Comparison of ENCODE assay signal across 14 cellular contexts in genomic region chr7:27094304-27095049, GRCh38. TPM values are rescaled to one million over a fixed set of nuclear protein-coding genes. Genes with fewer than 3 reads are reported as not detected.
A peak's percentile ranks its signal among the peaks of the same experiment; 100 is the strongest.
DNase-seq lines count a peak whose midpoint lies in the region; ATAC-seq and TF ChIP-seq lines count a peak whose summit lies in the region.
"Had no signal": no experiment of that assay in that cellular context is flagged by ENCODE, and none has a peak within 500 bp of the region (broad histone marks: within the 10 kb centered on the region; RNA-seq: fewer than 3 reads in every experiment).

No MANE protein-coding gene starts in this region.

- H3K9me3 Mint-ChIP-seq in activated T-cell treated with anti-CD3 and anti-CD28 coated beads, Interleukin-2, amount 50 U/mL, for 72 hours: no peaks in the 10 kb centered on the region
- H3K9me3 Mint-ChIP-seq in activated T-cell treated with anti-CD3 and anti-CD28 coated beads, Interleukin-2, amount 50 U/mL, for 24 hours: no peaks in the 10 kb centered on the region
- no peaks in the 10 kb centered on the region for H3K9me3 Mint-ChIP-seq in stimulated activated memory B cell treated with anti-CD40 and anti-IgM and Interleukin-4, amounts not matched to agents 10 μg/mL and 1 μg/mL and 100 μg/mL, for 72 hours

- peaks cover 85% of the 10 kb centered on the region for H3K27me3 Mint-ChIP-seq in activated T-cell treated with anti-CD3 and anti-CD28 coated beads, Interleukin-2, amount 50 U/mL, for 72 hours (ENCODE audit: low read depth)
- H3K27me3 Mint-ChIP-seq in activated T-cell treated with anti-CD3 and anti-CD28 coated beads, Interleukin-2, amount 50 U/mL, for 24 hours: peaks cover 93% of the 10 kb centered on the region
- peaks cover 84% of the 10 kb centered on the region for H3K27me3 Mint-ChIP-seq in T-helper 17 cell
- H3K27me3 Mint-ChIP-seq in stimulated activated memory B cell treated with anti-CD40 and anti-IgM and Interleukin-4, amounts not matched to agents 10 μg/mL and 1 μg/mL and 100 μg/mL, for 72 hours: peaks cover 86% of the 10 kb centered on the region

- H3K4me1 Mint-ChIP-seq in activated T-cell treated with anti-CD3 and anti-CD28 coated beads, Interleukin-2, amount 50 U/mL, for 72 hours (ENCODE audit: low read depth): peaks cover 35% of the 10 kb centered on the region
- H3K4me1 Mint-ChIP-seq in activated T-cell treated with anti-CD3 and anti-CD28 coated beads, Interleukin-2, amount 50 U/mL, for 24 hours (ENCODE audit: low read depth): peaks cover 31% of the 10 kb centered on the region
- peaks cover 24% of the 10 kb centered on the region for H3K4me1 Mint-ChIP-seq in T-helper 17 cell
- peaks cover 43% of the 10 kb centered on the region for H3K4me1 Mint-ChIP-seq in stimulated activated memory B cell treated with anti-CD40 and anti-IgM and Interleukin-4, amounts not matched to agents 10 μg/mL and 1 μg/mL and 100 μg/mL, for 72 hours

- ATAC-seq in activated T-cell treated with anti-CD3 and anti-CD28 coated beads, Interleukin-2, amount 50 U/mL, for 72 hours (replicated peaks in 1 of 2): no peak
- ATAC-seq in T-helper 17 cell (no peak), GM19455 (IDR thresholded peaks at IDR 0.05; ENCODE audit: unreplicated experiment) (no peak), HG03460 (IDR thresholded peaks at IDR 0.05; ENCODE audit: unreplicated experiment) (no peak)
- no peak for ATAC-seq in stimulated activated memory B cell treated with anti-CD40 and anti-IgM and Interleukin-4, amounts not matched to agents 10 μg/mL and 1 μg/mL and 100 μg/mL, for 72 hours

- DNase-seq in activated T-cell treated with anti-CD3 and anti-CD28 coated beads, Interleukin-2, amount 50 U/mL, for 72 hours: no peak
- DNase-seq in activated T-cell treated with anti-CD3 and anti-CD28 coated beads, Interleukin-2, amount 50 U/mL, for 24 hours: no peak
- DNase-seq in T-helper 17 cell (no peak), kidney epithelial cell (ENCODE audit: low read depth) (no peak), NCI-H345 (lab: John Stamatoyannopoulos, UW) (no peak)
- DNase-seq: activated effector memory CD4-positive, alpha-beta T cell treated with Interleukin-2 at 50 U/mL for 16 hours; EL; SHP77 treated with DMSO at 0.1 percent for 48 hours had no signal

- H3K36me3 ChIP-seq in kidney epithelial cell (ENCODE audit: control insufficient read depth, insufficient read depth, low read length): no peaks in the 10 kb centered on the region
- H3K36me3 ChIP-seq: tibial nerve had no signal

- H3K27ac Mint-ChIP-seq in activated T-cell treated with anti-CD3 and anti-CD28 coated beads, Interleukin-2, amount 50 U/mL, for 72 hours: peak overlapping the region; percentile 73
- no peak overlapping the region for H3K27ac Mint-ChIP-seq in activated T-cell treated with anti-CD3 and anti-CD28 coated beads, Interleukin-2, amount 50 U/mL, for 24 hours
- peak overlapping the region; percentile 66 for H3K27ac Mint-ChIP-seq in T-helper 17 cell
- peak overlapping the region; percentile 82 for H3K27ac Mint-ChIP-seq in stimulated activated memory B cell treated with anti-CD40 and anti-IgM and Interleukin-4, amounts not matched to agents 10 μg/mL and 1 μg/mL and 100 μg/mL, for 72 hours

- peak overlapping the region; percentile 87 to 89 for H3K4me3 Mint-ChIP-seq in activated T-cell treated with anti-CD3 and anti-CD28 coated beads, Interleukin-2, amount 50 U/mL, for 72 hours
- H3K4me3 Mint-ChIP-seq in activated T-cell treated with anti-CD3 and anti-CD28 coated beads, Interleukin-2, amount 50 U/mL, for 24 hours: no peak overlapping the region
- peak overlapping the region; percentile 92 for H3K4me3 Mint-ChIP-seq in T-helper 17 cell
- H3K4me3 Mint-ChIP-seq in stimulated activated memory B cell treated with anti-CD40 and anti-IgM and Interleukin-4, amounts not matched to agents 10 μg/mL and 1 μg/mL and 100 μg/mL, for 72 hours: no peak overlapping the region

- H3K27me3 ChIP-seq in kidney epithelial cell (ENCODE audit: control insufficient read depth, insufficient read depth, low read length): no peaks in the 10 kb centered on the region

- TF ChIP-seq CTCF in kidney epithelial cell (IDR thresholded peaks at IDR 0.05; ENCODE audit: insufficient read depth, low read length, poor library complexity, severe bottlenecking): no peak

- peak overlapping the region; percentile 90 for H3K4me3 ChIP-seq in kidney epithelial cell (ENCODE audit: low read depth, low read length)
- H3K4me3 ChIP-seq: lung had no signal

- H3K36me3 Mint-ChIP-seq in activated T-cell treated with anti-CD3 and anti-CD28 coated beads, Interleukin-2, amount 50 U/mL, for 72 hours (ENCODE audit: insufficient read depth in 2 of 2): peaks cover 0 to 10% of the 10 kb centered on the region in 2 donors
- no peaks in the 10 kb centered on the region for H3K36me3 Mint-ChIP-seq in activated T-cell treated with anti-CD3 and anti-CD28 coated beads, Interleukin-2, amount 50 U/mL, for 24 hours (ENCODE audit: low read depth)
- peaks cover 6% of the 10 kb centered on the region for H3K36me3 Mint-ChIP-seq in T-helper 17 cell (ENCODE audit: low read depth)
- peaks cover 8% of the 10 kb centered on the region for H3K36me3 Mint-ChIP-seq in stimulated activated memory B cell treated with anti-CD40 and anti-IgM and Interleukin-4, amounts not matched to agents 10 μg/mL and 1 μg/mL and 100 μg/mL, for 72 hours

- no peaks in the 10 kb centered on the region for H3K9me3 ChIP-seq in T-helper 17 cell (ENCODE audit: control insufficient read depth, low read length, poor library complexity, severe bottlenecking)
- H3K9me3 ChIP-seq: tibial nerve had no signal

RNA-seq across cellular contexts. Expression of gene HOXA1, which starts 1.3 kb away (rescaled TPM):
- under 1 TPM; 0.58 to 0.69 TPM for total RNA-seq in activated T-cell treated with anti-CD3 and anti-CD28 coated beads, Interleukin-2, amount 50 U/mL, for 72 hours
- total RNA-seq in T-helper 17 cell (under 1 TPM; 0.60 to 0.72 TPM), kidney epithelial cell (2.8 and 4.3 TPM in 2 replicates)
- total RNA-seq: frontal cortex had no signal

RNA-seq across cellular contexts. Expression of gene HOXA2, which starts 8.0 kb away (rescaled TPM):
- total RNA-seq in activated T-cell treated with anti-CD3 and anti-CD28 coated beads, Interleukin-2, amount 50 U/mL, for 72 hours: not detected
- not detected for total RNA-seq in T-helper 17 cell
- total RNA-seq in kidney epithelial cell: 0.34 and 1.1 TPM in 2 replicates
- total RNA-seq: frontal cortex had no signal

RNA-seq across cellular contexts. Expression of gene HOXA4, which starts 36.1 kb away (rescaled TPM):
- total RNA-seq in activated T-cell treated with anti-CD3 and anti-CD28 coated beads, Interleukin-2, amount 50 U/mL, for 72 hours: under 1 TPM in 1 of 2 donors, not detected in 1; 0.79 TPM
- total RNA-seq in T-helper 17 cell: under 1 TPM in 1 of 2 donors, not detected in 1; 0.26 TPM
- total RNA-seq in kidney epithelial cell: 4.5 and 7.4 TPM in 2 replicates
- total RNA-seq: frontal cortex had no signal

RNA-seq across cellular contexts. Expression of gene HOXA5, which starts 49.0 kb away (rescaled TPM):
- under 1 TPM in 1 of 2 donors, not detected in 1; 0.14 TPM for total RNA-seq in activated T-cell treated with anti-CD3 and anti-CD28 coated beads, Interleukin-2, amount 50 U/mL, for 72 hours
- total RNA-seq in T-helper 17 cell (under 1 TPM in 1 of 2 donors, not detected in 1; 0.26 TPM), kidney epithelial cell (18.8 and 19.1 TPM in 2 replicates)
- total RNA-seq: frontal cortex had no signal

RNA-seq across cellular contexts. Expression of gene HOXA6, which starts 53.1 kb away (rescaled TPM):
- total RNA-seq in activated T-cell treated with anti-CD3 and anti-CD28 coated beads, Interleukin-2, amount 50 U/mL, for 72 hours: under 1 TPM in 1 of 2 donors, not detected in 1; 0.31 TPM
- total RNA-seq in T-helper 17 cell (not detected), kidney epithelial cell (4.8 and 10.5 TPM in 2 replicates)
- total RNA-seq: frontal cortex had no signal

Comparison
In these comparisons a context has a peak if more than half of its experiments do, and no peak if none do; other contexts are left out.
1. H3K4me3 Mint-ChIP-seq: peak in activated T-cell treated with anti-CD3 and anti-CD28 coated beads, Interleukin-2, amount 50 U/mL, for 72 hours (2 of 2) and T-helper 17 cell (single experiment); none in activated T-cell treated with anti-CD3 and anti-CD28 coated beads, Interleukin-2, amount 50 U/mL, for 24 hours (single experiment) and stimulated activated memory B cell treated with anti-CD40 and anti-IgM and Interleukin-4, amounts not matched to agents 10 μg/mL and 1 μg/mL and 100 μg/mL, for 72 hours (single experiment).